21 cellular contexts compared by ENCODE assay signal in the genomic region with DNA sequence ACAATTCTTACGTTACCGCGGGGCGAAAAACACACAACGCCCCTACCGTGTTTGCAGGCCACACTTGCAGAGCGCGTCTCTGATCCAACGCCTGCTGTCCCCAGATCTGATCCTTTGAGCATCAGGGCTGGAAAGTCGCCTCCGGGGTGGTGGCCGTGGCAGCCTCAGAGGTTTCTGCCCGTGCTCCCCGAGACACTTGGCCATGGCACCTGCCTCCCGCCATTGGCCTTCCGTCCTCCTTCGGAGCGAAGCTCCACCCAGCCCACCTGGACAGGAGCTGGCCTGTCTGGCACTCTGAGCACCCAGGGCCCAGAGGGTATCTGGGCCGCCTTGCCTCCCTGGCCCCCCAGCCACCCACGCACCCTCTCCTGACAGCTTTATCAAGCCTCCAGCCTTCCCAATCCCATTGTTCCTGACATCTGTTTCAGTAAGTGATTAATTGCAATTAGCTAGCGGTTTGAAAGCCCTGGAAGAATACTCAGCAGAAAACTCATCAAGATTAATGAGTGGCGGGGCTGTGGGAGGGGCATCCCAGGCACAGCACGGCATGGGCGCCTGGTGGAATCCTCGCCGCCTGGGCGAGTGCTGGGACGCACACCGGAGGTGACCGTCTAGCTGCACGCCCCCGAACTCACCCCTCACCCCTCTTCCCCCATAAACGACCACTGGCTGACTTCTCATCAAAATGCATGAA.
DNase-seq lines count a peak whose midpoint lies in the region; ATAC-seq and TF ChIP-seq lines count a peak whose summit lies in the region.
"Had no signal": no experiment of that assay in that cellular context is flagged by ENCODE, and none has a peak within 500 bp of the region (broad histone marks: within the 10 kb centered on the region; RNA-seq: fewer than 3 reads in every experiment).

No MANE protein-coding gene starts in this region.

- intact Hi-C loops in CD14-positive monocyte (cut with micrococcal nuclease) = no loop called here

- H3K27me3 Mint-ChIP-seq in CD14-positive monocyte (ENCODE audit: low read depth in 3 of 3) = peaks cover 1 to 6% (median 2%) of the 10 kb centered on the region in 3 donors
- H3K27me3 Mint-ChIP-seq in activated CD4-positive, alpha-beta memory T cell treated with anti-CD3 and anti-CD28 coated beads, Interleukin-2, amount 10 ng/mL, durations not matched to agents 7 days and 5 days = no peaks in the 10 kb centered on the region

- H3K4me1 Mint-ChIP-seq in CD14-positive monocyte = no peaks in the 10 kb centered on the region
- no peaks in the 10 kb centered on the region for H3K4me1 Mint-ChIP-seq in activated CD4-positive, alpha-beta memory T cell treated with anti-CD3 and anti-CD28 coated beads, Interleukin-2, amount 10 ng/mL, durations not matched to agents 7 days and 5 days

- CTCF ChIA-PET in activated CD4-positive, alpha-beta memory T cell treated with anti-CD3 and anti-CD28 coated beads, Interleukin-2, amount 10 ng/mL, durations not matched to agents 7 days and 5 days (lab: Charles Lee) = interaction anchor here (1.3 kb wide), 1 partner anchor 15 kb away, joined by 3 read pairs; no protein-coding TSS in a partner anchor

- ATAC-seq in GM19035 (IDR thresholded peaks at IDR 0.05; ENCODE audit: unreplicated experiment) = no peak
- ATAC-seq: A549; activated naive CD8-positive, alpha-beta T cell treated with anti-CD3 and anti-CD28 coated beads, Interleukin-2, amount 50 U/mL, for 24 hours; left lobe of liver; right cardiac atrium had no signal

- in situ Hi-C loops in ACHN (cut with HindIII; ENCODE audit: low pct_ligation_motif_present, low pct_unique_long_range_greater_than_20kb, low sequenced_read_pairs) = no loop called here

- no peak overlapping the region for H3K27ac Mint-ChIP-seq in CD14-positive monocyte
- no peak overlapping the region for H3K27ac Mint-ChIP-seq in activated CD4-positive, alpha-beta memory T cell treated with anti-CD3 and anti-CD28 coated beads, Interleukin-2, amount 10 ng/mL, durations not matched to agents 7 days and 5 days
- H3K27ac Mint-ChIP-seq: activated naive CD8-positive, alpha-beta T cell treated with anti-CD3 and anti-CD28 coated beads, Interleukin-2, amount 50 U/mL, for 24 hours; dendritic cell treated with granulocyte-macrophage colony-stimulating factor and Interleukin-4, amounts not matched to agents 40 ng/mL and 50 ng/mL, for 4 days had no signal

- no peak overlapping the region for H3K4me3 Mint-ChIP-seq in CD14-positive monocyte
- H3K4me3 Mint-ChIP-seq in activated CD4-positive, alpha-beta memory T cell treated with anti-CD3 and anti-CD28 coated beads, Interleukin-2, amount 10 ng/mL, durations not matched to agents 7 days and 5 days = no peak overlapping the region
- H3K4me3 Mint-ChIP-seq: activated naive CD8-positive, alpha-beta T cell treated with anti-CD3 and anti-CD28 coated beads, Interleukin-2, amount 50 U/mL, for 24 hours; dendritic cell treated with granulocyte-macrophage colony-stimulating factor and Interleukin-4, amounts not matched to agents 40 ng/mL and 50 ng/mL, for 4 days had no signal

- no peaks in the 10 kb centered on the region for H4K20me1 ChIP-seq in neural cell (ENCODE audit: insufficient read depth)

- H3K9me3 ChIP-seq in WERI-Rb-1 (ENCODE audit: severe bottlenecking) = no peaks in the 10 kb centered on the region
- H3K9me3 ChIP-seq in neural cell (ENCODE audit: low read length) = no peaks in the 10 kb centered on the region
- H3K9me3 ChIP-seq: A549, suprapubic skin, vagina had no signal

- H3K9me3 Mint-ChIP-seq in CD14-positive monocyte = peaks cover 0 to 2% (median 0%) of the 10 kb centered on the region in 7 donors
- no peaks in the 10 kb centered on the region for H3K9me3 Mint-ChIP-seq in activated CD4-positive, alpha-beta memory T cell treated with anti-CD3 and anti-CD28 coated beads, Interleukin-2, amount 10 ng/mL, durations not matched to agents 7 days and 5 days
- H3K9me3 Mint-ChIP-seq: activated naive CD8-positive, alpha-beta T cell treated with anti-CD3 and anti-CD28 coated beads, Interleukin-2, amount 50 U/mL, for 24 hours; dendritic cell treated with granulocyte-macrophage colony-stimulating factor and Interleukin-4, amounts not matched to agents 40 ng/mL and 50 ng/mL, for 4 days had no signal

- peak overlapping the region; percentile 27 for H3K4me3 ChIP-seq in WERI-Rb-1 (ENCODE audit: low read depth, low read length)
- no peak overlapping the region for H3K4me3 ChIP-seq in neural cell (ENCODE audit: low read length)
- H3K4me3 ChIP-seq: A549, suprapubic skin, vagina had no signal

- POLR2A ChIA-PET in activated CD4-positive, alpha-beta memory T cell treated with anti-CD3 and anti-CD28 coated beads, Interleukin-2, amount 10 ng/mL, durations not matched to agents 7 days and 5 days (lab: Charles Lee) = no interaction called here

- no peak for TF ChIP-seq RAD21 in neural cell (conservative IDR thresholded peaks at IDR 0.05)

- H3K27ac ChIP-seq in WERI-Rb-1 (peak overlapping the region; percentile 86), neural cell (ENCODE audit: low read length) (no peak overlapping the region)
- H3K27ac ChIP-seq: A549, C4-2B, suprapubic skin, vagina had no signal

- peak; percentile 49 for DNase-seq in NCI-H2171 treated with DMSO at 0.1 percent for 48 hours (lab: John Stamatoyannopoulos, UW)
- DNase-seq in NCI-H2171 (lab: John Stamatoyannopoulos, UW) = no peak
- peak; percentile 7 for DNase-seq in CD14-positive monocyte (ENCODE audit: low spot score)
- peak; percentile 75 for DNase-seq in WERI-Rb-1
- no peak for DNase-seq in ACHN
- DNase-seq in activated CD4-positive, alpha-beta memory T cell treated with anti-CD3 and anti-CD28 coated beads, Interleukin-2, amount 10 ng/mL, durations not matched to agents 7 days and 5 days = no peak
- DNase-seq: activated CD4-positive, alpha-beta T cell treated with anti-CD3 and anti-CD28 coated beads for 4 hours; activated naive CD8-positive, alpha-beta T cell treated with anti-CD3 and anti-CD28 coated beads, Interleukin-2, amount 50 U/mL, for 24 hours; GDM1; GOT3; KG1; NCI-H1930 had no signal

- H3K36me3 ChIP-seq in WERI-Rb-1 (no peaks in the 10 kb centered on the region), neural cell (ENCODE audit: insufficient read depth, low read length) (no peaks in the 10 kb centered on the region)
- H3K36me3 ChIP-seq: suprapubic skin, vagina had no signal

- H3F3A ChIP-seq in neural cell (ENCODE audit: insufficient read depth, low read length, poor library complexity, severe bottlenecking) = no peaks in the 10 kb centered on the region

- no peaks in the 10 kb centered on the region for H3K36me3 Mint-ChIP-seq in CD14-positive monocyte
- no peaks in the 10 kb centered on the region for H3K36me3 Mint-ChIP-seq in activated CD4-positive, alpha-beta memory T cell treated with anti-CD3 and anti-CD28 coated beads, Interleukin-2, amount 10 ng/mL, durations not matched to agents 7 days and 5 days (ENCODE audit: low read depth)

- TF ChIP-seq CTCF in CD14-positive monocyte (IDR thresholded peaks at IDR 0.05) (no peak), WERI-Rb-1 (IDR thresholded peaks at IDR 0.05; ENCODE audit: low read depth, low read length) (no peak), neural cell (IDR thresholded peaks at IDR 0.05; ENCODE audit: poor library complexity, severe bottlenecking) (no peak)

- H3K4me2 ChIP-seq in neural cell (ENCODE audit: low read length) = no peak overlapping the region
- H3K4me2 ChIP-seq: A549 had no signal

- no peak for TF ChIP-seq EP300 in neural cell (conservative IDR thresholded peaks at IDR 0.05; ENCODE audit: poor library complexity, severe bottlenecking)

- H2AFZ ChIP-seq in neural cell (ENCODE audit: low read depth, low read length) = no peak overlapping the region

- H3K27me3 ChIP-seq in WERI-Rb-1 (ENCODE audit: insufficient read depth, low read depth, severe bottlenecking) (no peaks in the 10 kb centered on the region), neural cell (ENCODE audit: insufficient read depth, low read depth, low read length) (no peaks in the 10 kb centered on the region)
- H3K27me3 ChIP-seq: suprapubic skin, vagina had no signal

- H3K79me2 ChIP-seq in neural cell (replicated peaks; ENCODE audit: insufficient read depth, low read length) = no peaks in the 10 kb centered on the region

- peak overlapping the region; percentile 20 for H3K9ac ChIP-seq in neural cell (ENCODE audit: low read length)

- no peaks in the 10 kb centered on the region for H3K9me2 ChIP-seq in neural cell (ENCODE audit: insufficient read depth, low read length)

TF ChIP-seq in neural cell, 6 proteins besides CTCF, POLR2A, EP300 and RAD21:
- TF ChIP-seq POLR2AphosphoS5 (IDR thresholded peaks at IDR 0.05) = no peak
- TF ChIP-seq MXI1 (conservative IDR thresholded peaks at IDR 0.05; ENCODE audit: poor library complexity, severe bottlenecking) = no peak
- no peak for TF ChIP-seq SMC3 (conservative IDR thresholded peaks at IDR 0.05; ENCODE audit: poor library complexity)
- no peak for TF ChIP-seq EZH2 (IDR thresholded peaks at IDR 0.05; ENCODE audit: borderline replicate concordance, insufficient read depth, low read length, poor library complexity, severe bottlenecking)
- TF ChIP-seq TAF1 (IDR thresholded peaks at IDR 0.05; ENCODE audit: low read depth) = no peak
- TF ChIP-seq, protein P1, sequence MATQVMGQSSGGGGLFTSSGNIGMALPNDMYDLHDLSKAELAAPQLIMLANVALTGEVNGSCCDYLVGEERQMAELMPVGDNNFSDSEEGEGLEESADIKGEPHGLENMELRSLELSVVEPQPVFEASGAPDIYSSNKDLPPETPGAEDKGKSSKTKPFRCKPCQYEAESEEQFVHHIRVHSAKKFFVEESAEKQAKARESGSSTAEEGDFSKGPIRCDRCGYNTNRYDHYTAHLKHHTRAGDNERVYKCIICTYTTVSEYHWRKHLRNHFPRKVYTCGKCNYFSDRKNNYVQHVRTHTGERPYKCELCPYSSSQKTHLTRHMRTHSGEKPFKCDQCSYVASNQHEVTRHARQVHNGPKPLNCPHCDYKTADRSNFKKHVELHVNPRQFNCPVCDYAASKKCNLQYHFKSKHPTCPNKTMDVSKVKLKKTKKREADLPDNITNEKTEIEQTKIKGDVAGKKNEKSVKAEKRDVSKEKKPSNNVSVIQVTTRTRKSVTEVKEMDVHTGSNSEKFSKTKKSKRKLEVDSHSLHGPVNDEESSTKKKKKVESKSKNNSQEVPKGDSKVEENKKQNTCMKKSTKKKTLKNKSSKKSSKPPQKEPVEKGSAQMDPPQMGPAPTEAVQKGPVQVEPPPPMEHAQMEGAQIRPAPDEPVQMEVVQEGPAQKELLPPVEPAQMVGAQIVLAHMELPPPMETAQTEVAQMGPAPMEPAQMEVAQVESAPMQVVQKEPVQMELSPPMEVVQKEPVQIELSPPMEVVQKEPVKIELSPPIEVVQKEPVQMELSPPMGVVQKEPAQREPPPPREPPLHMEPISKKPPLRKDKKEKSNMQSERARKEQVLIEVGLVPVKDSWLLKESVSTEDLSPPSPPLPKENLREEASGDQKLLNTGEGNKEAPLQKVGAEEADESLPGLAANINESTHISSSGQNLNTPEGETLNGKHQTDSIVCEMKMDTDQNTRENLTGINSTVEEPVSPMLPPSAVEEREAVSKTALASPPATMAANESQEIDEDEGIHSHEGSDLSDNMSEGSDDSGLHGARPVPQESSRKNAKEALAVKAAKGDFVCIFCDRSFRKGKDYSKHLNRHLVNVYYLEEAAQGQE (IDR thresholded peaks at IDR 0.05; ENCODE audit: borderline replicate concordance) = no peak

Comparison
In these comparisons a context has a peak if more than half of its experiments do, and no peak if none do; other contexts are left out.
1. DNase-seq: peak in NCI-H2171 treated with DMSO at 0.1 percent for 48 hours (single experiment), CD14-positive monocyte (single experiment) and WERI-Rb-1 (single experiment); none in NCI-H2171 (single experiment), ACHN (single experiment) and activated CD4-positive, alpha-beta memory T cell treated with anti-CD3 and anti-CD28 coated beads, Interleukin-2, amount 10 ng/mL, durations not matched to agents 7 days and 5 days (single experiment).